9 cellular contexts compared by ENCODE assay signal in genomic region chr17:27241346-27241946, GRCh38. TPM values are rescaled to one million over a fixed set of nuclear protein-coding genes. Genes with fewer than 3 reads are reported as not detected.
DNase-seq lines count a peak whose midpoint lies in the region; ATAC-seq and TF ChIP-seq lines count a peak whose summit lies in the region.
"Had no signal": no experiment of that assay in that cellular context is flagged by ENCODE, and none has a peak within 500 bp of the region (broad histone marks: within the 10 kb centered on the region; RNA-seq: fewer than 3 reads in every experiment).

No MANE protein-coding gene starts in this region.

- no peaks in the 10 kb centered on the region for H3K27me3 ChIP-seq in body of pancreas

- WGBS in body of pancreas, 2 donors, result 39 to 64% methylated on average over 5 of the region's 5 CpGs

- peaks cover 28% of the 10 kb centered on the region for H3K4me1 ChIP-seq in body of pancreas

- TF ChIP-seq POLR2A in body of pancreas (IDR thresholded peaks at IDR 0.05), result no peak

- peak; percentile 40 for ATAC-seq in GM19025 (IDR thresholded peaks at IDR 0.05; ENCODE audit: low read depth, unreplicated experiment)
- peak; percentile 56 for ATAC-seq in HG02870 (IDR thresholded peaks at IDR 0.05; ENCODE audit: unreplicated experiment)
- no peak for ATAC-seq in body of pancreas

- peak; percentile 63 for DNase-seq in astrocyte of the hippocampus (ENCODE audit: low read depth, low spot score)
- no peak for DNase-seq in activated CD4-positive, alpha-beta T cell treated with anti-CD3 and anti-CD28 coated beads for 1 hour
- DNase-seq in body of pancreas, result no peak
- no peak for DNase-seq in NCI-H2029 (lab: John Stamatoyannopoulos, UW)
- no peak for DNase-seq in DMS79 (lab: John Stamatoyannopoulos, UW)
- DNase-seq: effector CD4-positive, alpha-beta T cell had no signal

- TF ChIP-seq CTCF in body of pancreas (IDR thresholded peaks at IDR 0.05), result no peak

- H3K27ac ChIP-seq in skin epidermis, result peak overlapping the region in 11 of 21 experiments; percentile 22 to 67 (median 39)
- H3K27ac ChIP-seq in body of pancreas, result no peak overlapping the region

- H3K9me3 ChIP-seq in body of pancreas, result no peaks in the 10 kb centered on the region

- H3K36me3 ChIP-seq in body of pancreas (replicated peaks in 1 of 2; ENCODE audit: insufficient read depth in 1 of 2, low read depth in 2 of 2), result no peaks in the 10 kb centered on the region

- intact Hi-C loops in body of pancreas (cut with DNase I), result loop anchor here (5.0 kb wide), 1 partner anchor 101 kb away; no protein-coding TSS in a partner anchor

- H3K4me3 ChIP-seq in skin epidermis, result no peak overlapping the region
- H3K4me3 ChIP-seq in body of pancreas, result no peak overlapping the region

RNA-seq across cellular contexts. Expression of gene WSB1, which starts 52.5 kb away (rescaled TPM):
- total RNA-seq in body of pancreas, result 100 to 1,000 TPM; 106 to 147 TPM

Comparison
In these comparisons a context has a peak if more than half of its experiments do, and no peak if none do; other contexts are left out.
1. H3K27ac ChIP-seq: peak in skin epidermis (11 of 21); none in body of pancreas (0 of 4).